9 cellular contexts compared by ENCODE assay signal in genomic region chr17:74737299-74738050, GRCh38. TPM values are rescaled to one million over a fixed set of nuclear protein-coding genes. Genes with fewer than 3 reads are reported as not detected.
DNase-seq lines count a peak whose midpoint lies in the region; ATAC-seq and TF ChIP-seq lines count a peak whose summit lies in the region.
"Had no signal": no experiment of that assay in that cellular context is flagged by ENCODE, and none has a peak within 500 bp of the region (broad histone marks: within the 10 kb centered on the region; RNA-seq: fewer than 3 reads in every experiment).

No MANE protein-coding gene starts in this region.

- no peaks in the 10 kb centered on the region for H3K36me3 ChIP-seq in RWPE2 (ENCODE audit: low read depth)
- no peaks in the 10 kb centered on the region for H3K36me3 ChIP-seq in lower lobe of right lung
- no peaks in the 10 kb centered on the region for H3K36me3 ChIP-seq in upper lobe of left lung

- intact Hi-C loops in lower lobe of right lung (cut with DNase I), result no loop called here

- H3K4me1 ChIP-seq in RWPE2 (ENCODE audit: insufficient read depth, poor library complexity, severe bottlenecking) (no peaks in the 10 kb centered on the region), lower lobe of right lung (peaks cover 43% of the 10 kb centered on the region), upper lobe of left lung (peaks cover 37 to 63% (median 41%) of the 10 kb centered on the region in 4 donors)

- no peak for TF ChIP-seq EP300 in upper lobe of left lung (IDR thresholded peaks at IDR 0.05)

- H3K27ac ChIP-seq in RWPE2 (ENCODE audit: poor library complexity, severe bottlenecking) (no peak overlapping the region), lower lobe of right lung (peak overlapping the region; percentile 69), upper lobe of left lung (peak overlapping the region; percentile 38 to 81 (median 76))

- DNase-seq in AG08396 (ENCODE audit: low spot score), result peak; percentile 61
- DNase-seq in GM20000 (ENCODE audit: low spot score), result peak; percentile 75
- DNase-seq in RWPE2 (ENCODE audit: low spot score), result no peak
- peak; percentile 33 for DNase-seq in central memory CD4-positive, alpha-beta T cell
- DNase-seq in lower lobe of right lung, result no peak
- peak in 1 of 2 donors; percentile 87 for DNase-seq in upper lobe of left lung
- DNase-seq in globus pallidus (ENCODE audit: low spot score), result no peak

- ATAC-seq in RWPE2 (ENCODE audit: low read depth), result no peak
- ATAC-seq in lower lobe of right lung, result peak; percentile 39 to 55
- peak in 1 of 2 donors; percentile 40 for ATAC-seq in upper lobe of left lung (ENCODE audit: low FRiP score in 2 of 2)
- ATAC-seq in GM21390 (IDR thresholded peaks at IDR 0.05; ENCODE audit: unreplicated experiment), result no peak

- 2 to 5% methylated on average over 14 to 24 of the region's 38 CpGs for WGBS in upper lobe of left lung, 2 donors

- TF ChIP-seq CTCF in GM20000 (IDR thresholded peaks at IDR 0.05; ENCODE audit: extremely low read depth, missing control alignments), result peak; percentile 65
- TF ChIP-seq CTCF in RWPE2 (IDR thresholded peaks at IDR 0.05; ENCODE audit: poor library complexity, severe bottlenecking), result peak; percentile 10
- TF ChIP-seq CTCF in lower lobe of right lung (IDR thresholded peaks at IDR 0.05), result peak; percentile 35
- peak in 5 of 6 experiments; percentile 21 to 54 (median 46) for TF ChIP-seq CTCF in upper lobe of left lung (IDR thresholded peaks at IDR 0.05)

- H3K9me3 ChIP-seq in RWPE2 (ENCODE audit: severe bottlenecking) (no peaks in the 10 kb centered on the region), lower lobe of right lung (no peaks in the 10 kb centered on the region), upper lobe of left lung (no peaks in the 10 kb centered on the region)

- H3K4me3 ChIP-seq in RWPE2 (ENCODE audit: severe bottlenecking), result peak overlapping the region; percentile 6
- peak overlapping the region; percentile 55 for H3K4me3 ChIP-seq in lower lobe of right lung
- peak overlapping the region; percentile 18 to 51 (median 44) for H3K4me3 ChIP-seq in upper lobe of left lung

- TF ChIP-seq POLR2A in upper lobe of left lung (IDR thresholded peaks at IDR 0.05), result no peak

- H3K27me3 ChIP-seq in RWPE2 (ENCODE audit: insufficient read depth, poor library complexity, severe bottlenecking), result peaks cover 38% of the 10 kb centered on the region
- peaks cover 31% of the 10 kb centered on the region for H3K27me3 ChIP-seq in lower lobe of right lung (ENCODE audit: low read depth)
- peaks cover 0 to 12% (median 2%) of the 10 kb centered on the region in 4 donors for H3K27me3 ChIP-seq in upper lobe of left lung

RNA-seq across cellular contexts. Expression of gene RAB37, which starts 0.4 kb away (rescaled TPM):
- total RNA-seq in lower lobe of right lung, result 7.4 TPM
- 1 to 10 TPM; 1.1 to 7.1 (median 3.7) TPM for total RNA-seq in upper lobe of left lung
- total RNA-seq: glomerular endothelial cell had no signal

RNA-seq across cellular contexts. Expression of gene NHERF1, which starts 11.0 kb away (rescaled TPM):
- total RNA-seq in lower lobe of right lung (35.7 TPM), upper lobe of left lung (10 to 100 TPM; 21.6 to 49.4 (median 34.8) TPM)

RNA-seq across cellular contexts. Expression of gene CD300LF, which starts 24.8 kb away (rescaled TPM):
- total RNA-seq in lower lobe of right lung, result 66.2 TPM
- total RNA-seq in upper lobe of left lung, result 10 to 100 TPM; 14.5 to 70.2 (median 33.4) TPM
- total RNA-seq: glomerular endothelial cell had no signal

RNA-seq across cellular contexts. Expression of gene NAT9, which starts 38.7 kb away (rescaled TPM):
- 48.6 TPM for total RNA-seq in lower lobe of right lung
- total RNA-seq in upper lobe of left lung, result 10 to 100 TPM; 16.1 to 78.6 (median 41.7) TPM

Comparison
In these comparisons a context has a peak if more than half of its experiments do, and no peak if none do; other contexts are left out.
1. DNase-seq: peak in AG08396 (single experiment), GM20000 (single experiment) and central memory CD4-positive, alpha-beta T cell (single experiment); none in RWPE2 (single experiment), lower lobe of right lung (single experiment) and globus pallidus (single experiment).
2. CTCF ChIP-seq: peak in every context shown above with its lines; median percentile 65 in GM20000; 46 in upper lobe of left lung; 35 in lower lobe of right lung; 10 in RWPE2.
3. ATAC-seq: peak in lower lobe of right lung (2 of 2); none in RWPE2 (single experiment) and GM21390 (single experiment).
4. Peak in every context shown above with its lines, with median percentiles within 50 percentile points of each other: H3K4me3 ChIP-seq.